In genomic region chr5:80143491-80143890, GRCh38 we compare ENCODE assay signal across 1 cellular context.
TF ChIP-seq lines count a peak whose summit lies in the region.

No MANE protein-coding gene starts in this region.

TF ChIP-seq in H1, 55 proteins besides CTCF, POLR2A, EP300 and RAD21 (continued from another document):
- TF ChIP-seq CHD7 (IDR thresholded peaks at IDR 0.05; ENCODE audit: insufficient replicate concordance, low read length) (no peak), ASH2L (IDR thresholded peaks at IDR 0.05; ENCODE audit: low read length) (no peak), TAF1 (IDR thresholded peaks at IDR 0.05; ENCODE audit: low read depth, low read length) (no peak), SRF (IDR thresholded peaks at IDR 0.05; ENCODE audit: low read depth, low read length) (no peak), SIX5 (IDR thresholded peaks at IDR 0.05; ENCODE audit: low read depth, low read length) (no peak)
